ENCODE assay signal across 8 cellular contexts in the genomic region with DNA sequence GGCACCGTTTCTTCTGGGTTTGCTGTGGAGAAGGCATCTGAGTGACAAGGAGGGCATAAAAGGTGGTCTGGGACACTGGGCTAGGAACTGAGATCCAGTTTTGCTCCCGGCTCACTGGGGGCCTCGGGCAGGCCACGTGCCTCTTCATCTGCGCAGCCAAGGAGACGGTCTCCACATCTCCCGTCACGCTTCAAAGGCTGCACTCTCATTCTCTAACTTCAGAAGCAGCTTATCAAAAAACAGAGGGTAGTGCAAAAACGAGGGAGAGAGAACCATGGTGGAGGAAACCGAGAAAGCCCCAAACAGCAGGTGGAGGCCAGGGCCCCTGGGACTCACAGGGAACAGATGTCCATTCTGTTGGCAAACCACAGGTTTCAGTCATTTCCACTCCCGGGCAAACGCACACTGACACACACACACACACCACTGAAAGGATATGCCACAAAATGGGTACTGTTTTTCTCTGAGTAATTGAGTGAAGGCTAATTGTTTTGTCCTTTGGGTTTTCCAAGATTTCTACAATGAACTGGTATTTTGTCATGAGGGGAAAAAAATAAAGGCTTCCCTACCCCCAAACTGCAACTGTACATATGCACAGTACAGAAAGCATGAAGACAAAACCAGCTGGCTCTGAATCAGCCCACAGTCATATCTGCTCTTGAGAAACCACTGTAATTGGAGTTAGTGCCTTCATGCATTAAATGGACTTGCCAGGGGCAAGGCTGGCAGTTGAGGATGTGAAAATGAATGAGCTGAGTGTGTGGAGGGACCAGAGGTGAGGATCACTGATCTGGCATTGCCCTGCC.
DNase-seq lines count a peak whose midpoint lies in the region; ATAC-seq and TF ChIP-seq lines count a peak whose summit lies in the region.

No MANE protein-coding gene starts in this region.

- intact Hi-C loops in vagina (cut with DNase I): no loop called here

- TF ChIP-seq POLR2A in tibial nerve (IDR thresholded peaks at IDR 0.05) (no peak), vagina (IDR thresholded peaks at IDR 0.05) (no peak)

- H3K4me3 ChIP-seq in epithelial cell of esophagus (ENCODE audit: low read length) (no peak overlapping the region), tibial nerve (no peak overlapping the region), vagina (no peak overlapping the region)

- H3K4me1 ChIP-seq in tibial nerve (peaks cover 0 to 76% (median 36%) of the 10 kb centered on the region in 4 donors), vagina (peaks cover 34% of the 10 kb centered on the region)

- no peaks in the 10 kb centered on the region for H3K27me3 ChIP-seq in tibial nerve
- H3K27me3 ChIP-seq in vagina: no peaks in the 10 kb centered on the region

- TF ChIP-seq CTCF in epithelial cell of esophagus (IDR thresholded peaks at IDR 0.05; ENCODE audit: insufficient read depth, low read depth, low read length, missing control alignments): no peak
- no peak for TF ChIP-seq CTCF in tibial nerve (IDR thresholded peaks at IDR 0.05)
- TF ChIP-seq CTCF in vagina (IDR thresholded peaks at IDR 0.05): no peak

- ATAC-seq in GM21825 (IDR thresholded peaks at IDR 0.05; ENCODE audit: unreplicated experiment): peak; percentile 33

- H3K9me3 ChIP-seq in tibial nerve (no peaks in the 10 kb centered on the region), vagina (no peaks in the 10 kb centered on the region)

- peak; percentile 28 for DNase-seq in activated CD4-positive, alpha-beta T cell treated with anti-CD3 and anti-CD28 coated beads for 48 hours
- no peak for DNase-seq in activated CD4-positive, alpha-beta T cell treated with anti-CD3 and anti-CD28 coated beads for 4 hours
- DNase-seq in NCI-H2029 (lab: John Stamatoyannopoulos, UW) (peak; percentile 52), epithelial cell of esophagus (ENCODE audit: low read depth) (peak; percentile 93), tibial nerve (ENCODE audit: low spot score in 2 of 2) (no peak), hippocampal formation (lab: John Stamatoyannopoulos, UW) (no peak), vagina (ENCODE audit: extremely low spot score in 2 of 2) (no peak)

- H3K36me3 ChIP-seq in tibial nerve (no peaks in the 10 kb centered on the region), vagina (no peaks in the 10 kb centered on the region)

- H3K27ac ChIP-seq in tibial nerve: peak overlapping the region in 3 of 4 donors; percentile 31 to 83 (median 74)
- H3K27ac ChIP-seq in vagina: no peak overlapping the region

- TF ChIP-seq EP300 in tibial nerve (IDR thresholded peaks at IDR 0.05): peak in 1 of 2 donors; percentile 3

- WGBS in tibial nerve, 2 donors: 66 to 68% methylated on average over 12 of the region's 12 CpGs

Comparison
In these comparisons a context has a peak if more than half of its experiments do, and no peak if none do; other contexts are left out.
1. DNase-seq: peak in activated CD4-positive, alpha-beta T cell treated with anti-CD3 and anti-CD28 coated beads for 48 hours (single experiment), NCI-H2029 (single experiment) and epithelial cell of esophagus (single experiment); none in activated CD4-positive, alpha-beta T cell treated with anti-CD3 and anti-CD28 coated beads for 4 hours (0 of 2), tibial nerve (0 of 2), hippocampal formation (0 of 2) and vagina (0 of 2).